In the genomic region with DNA sequence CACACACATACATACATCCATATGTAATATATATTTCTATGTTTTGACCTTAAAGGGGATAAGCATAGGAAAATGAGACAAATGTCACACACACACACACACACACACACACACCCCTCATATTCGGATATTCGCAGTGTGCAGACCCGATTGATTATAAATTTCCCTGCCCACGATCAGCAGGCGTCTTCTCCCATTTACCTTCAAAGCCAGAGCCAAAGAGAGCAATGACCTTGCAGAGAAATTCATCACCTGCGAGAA, we compare ENCODE assay signal across 8 cellular contexts. TPM values are rescaled to one million over a fixed set of nuclear protein-coding genes. Genes with fewer than 3 reads are reported as not detected.
DNase-seq lines count a peak whose midpoint lies in the region; ATAC-seq, FAIRE-seq and TF ChIP-seq lines count a peak whose summit lies in the region.

No MANE protein-coding gene starts in this region.

- no peaks in the 10 kb centered on the region for H3K36me3 Mint-ChIP-seq in activated CD4-positive, alpha-beta T cell treated with anti-CD3 and anti-CD28 coated beads for 36 hours (ENCODE audit: low read depth)
- no peaks in the 10 kb centered on the region for H3K36me3 Mint-ChIP-seq in astrocyte (ENCODE audit: low read depth, unreplicated experiment)

- peak overlapping the region; percentile 70 for H2AFZ ChIP-seq in astrocyte (ENCODE audit: low read depth, low read length)

- H3K9ac ChIP-seq in astrocyte (ENCODE audit: low read length) (peak overlapping the region; percentile 61), subcutaneous abdominal adipose tissue (ENCODE audit: low read length in 5 of 5) (peak overlapping the region in 3 of 5 donors; percentile 57 to 71 (median 64))

- TF ChIP-seq POLR2A in right lobe of liver (IDR thresholded peaks at IDR 0.05), result no peak

- H3K27ac ChIP-seq in astrocyte (ENCODE audit: low read depth, low read length) (no peak overlapping the region), right lobe of liver (peak overlapping the region in 2 of 3 donors; percentile 54 to 76), subcutaneous abdominal adipose tissue (ENCODE audit: low read depth, low read length) (no peak overlapping the region)

- H3K9me3 ChIP-seq in astrocyte (ENCODE audit: insufficient read depth, low read depth, low read length) (no peaks in the 10 kb centered on the region), right lobe of liver (no peaks in the 10 kb centered on the region), subcutaneous abdominal adipose tissue (ENCODE audit: control insufficient read depth in 5 of 5, low read length in 5 of 5) (no peaks in the 10 kb centered on the region)

- FAIRE-seq in astrocyte (lab: Jason Lieb, UNC), result no peak

- peaks cover 62% of the 10 kb centered on the region for H3K4me1 Mint-ChIP-seq in activated CD4-positive, alpha-beta T cell treated with anti-CD3 and anti-CD28 coated beads for 36 hours
- H3K4me1 Mint-ChIP-seq in astrocyte (ENCODE audit: low read depth, unreplicated experiment), result peaks cover 14% of the 10 kb centered on the region

- H3K27me3 ChIP-seq in astrocyte (ENCODE audit: insufficient read depth, low read length) (no peaks in the 10 kb centered on the region), right lobe of liver (no peaks in the 10 kb centered on the region), subcutaneous abdominal adipose tissue (ENCODE audit: control insufficient read depth in 5 of 5, insufficient read depth in 4 of 5, low read length in 5 of 5) (peaks cover 4 to 13% (median 11%) of the 10 kb centered on the region in 5 donors)

- H3K27me3 Mint-ChIP-seq in activated CD4-positive, alpha-beta T cell treated with anti-CD3 and anti-CD28 coated beads for 36 hours, result no peaks in the 10 kb centered on the region
- no peaks in the 10 kb centered on the region for H3K27me3 Mint-ChIP-seq in astrocyte (ENCODE audit: low read depth, unreplicated experiment)

- H4K20me1 ChIP-seq in astrocyte (ENCODE audit: insufficient read depth, low read length), result no peaks in the 10 kb centered on the region

- intact Hi-C loops in activated CD4-positive, alpha-beta T cell treated with anti-CD3 and anti-CD28 coated beads for 36 hours (cut with DNase I, micrococcal nuclease), result loop anchor here (1.0 to 5.0 kb wide), 7 partner anchors 10 to 195 kb away; a partner anchor contains a TSS
- intact Hi-C loops in right lobe of liver (cut with DNase I), result no loop called here

- peak; percentile 1 for ATAC-seq in activated CD4-positive, alpha-beta T cell treated with anti-CD3 and anti-CD28 coated beads for 36 hours
- ATAC-seq in right lobe of liver, result no peak
- no peak for ATAC-seq in GM19035 (IDR thresholded peaks at IDR 0.05; ENCODE audit: unreplicated experiment)

- POLR2A ChIA-PET in activated CD4-positive, alpha-beta T cell treated with anti-CD3 and anti-CD28 coated beads for 36 hours (lab: Charles Lee), result interaction anchor here (1.4 kb wide), 1 partner anchor 12 kb away, joined by 11 read pairs; no protein-coding TSS in a partner anchor

- H3K4me2 ChIP-seq in astrocyte (ENCODE audit: low read length), result peak overlapping the region; percentile 94

- DNase-seq in activated CD4-positive, alpha-beta T cell treated with anti-CD3 and anti-CD28 coated beads for 36 hours, result no peak
- DNase-seq in activated CD4-positive, alpha-beta T cell treated with anti-CD3 and anti-CD28 coated beads for 48 hours, result no peak
- DNase-seq in astrocyte (ENCODE audit: low read depth) (no peak), right lobe of liver (no peak), NCI-H1105 treated with DMSO at 0.1 percent for 48 hours (lab: John Stamatoyannopoulos, UW) (no peak), retina (no peak)

- H3K4me1 ChIP-seq in astrocyte (ENCODE audit: insufficient read depth, low read length), result no peaks in the 10 kb centered on the region
- H3K4me1 ChIP-seq in right lobe of liver, result peaks cover 0 to 6% (median 3%) of the 10 kb centered on the region in 4 donors
- peaks cover 0 to 23% (median 16%) of the 10 kb centered on the region in 5 donors for H3K4me1 ChIP-seq in subcutaneous abdominal adipose tissue (ENCODE audit: control insufficient read depth in 5 of 5, insufficient read depth in 5 of 5, low read length in 5 of 5)

- no peak for TF ChIP-seq CTCF in astrocyte (IDR thresholded peaks at IDR 0.05; ENCODE audit: insufficient read depth, low read depth, low read length)
- TF ChIP-seq CTCF in right lobe of liver (IDR thresholded peaks at IDR 0.05), result no peak

- H3K4me3 Mint-ChIP-seq in activated CD4-positive, alpha-beta T cell treated with anti-CD3 and anti-CD28 coated beads for 36 hours, result peak overlapping the region; percentile 77
- H3K4me3 Mint-ChIP-seq in astrocyte (ENCODE audit: unreplicated experiment), result peak overlapping the region; percentile 91

- CTCF ChIA-PET in activated CD4-positive, alpha-beta T cell treated with anti-CD3 and anti-CD28 coated beads for 36 hours (lab: Charles Lee), result interaction anchor here (0.9 to 2.0 kb wide), 6 partner anchors 9 to 81 kb away, joined by 3 to 17 read pairs (median 6); no protein-coding TSS in a partner anchor

- no peaks in the 10 kb centered on the region for H3K36me3 ChIP-seq in astrocyte (ENCODE audit: insufficient read depth, low read length)
- no peaks in the 10 kb centered on the region for H3K36me3 ChIP-seq in right lobe of liver
- no peaks in the 10 kb centered on the region for H3K36me3 ChIP-seq in subcutaneous abdominal adipose tissue (ENCODE audit: control insufficient read depth in 5 of 5, insufficient read depth in 5 of 5, low read length in 5 of 5)

- peak overlapping the region; percentile 93 for H3K27ac Mint-ChIP-seq in activated CD4-positive, alpha-beta T cell treated with anti-CD3 and anti-CD28 coated beads for 36 hours
- H3K27ac Mint-ChIP-seq in astrocyte (ENCODE audit: unreplicated experiment), result no peak overlapping the region

- 0% methylated on average over 6 of the region's 6 CpGs for WGBS in right lobe of liver (ENCODE audit: insufficient coverage, low coverage, low lambda C conversion rate, missing lambda C conversion rate)

- peak overlapping the region; percentile 62 for H3K4me3 ChIP-seq in astrocyte (ENCODE audit: insufficient read depth, low read depth, low read length)
- H3K4me3 ChIP-seq in right lobe of liver, result peak overlapping the region; percentile 57 to 70 (median 69)
- H3K4me3 ChIP-seq in subcutaneous abdominal adipose tissue (ENCODE audit: low read depth in 1 of 5, low read length in 5 of 5), result peak overlapping the region; percentile 69 to 77 (median 70)

- no peaks in the 10 kb centered on the region for H3K9me3 Mint-ChIP-seq in activated CD4-positive, alpha-beta T cell treated with anti-CD3 and anti-CD28 coated beads for 36 hours (ENCODE audit: low read depth)
- H3K9me3 Mint-ChIP-seq in astrocyte (ENCODE audit: unreplicated experiment), result peaks cover 2% of the 10 kb centered on the region

- no peaks in the 10 kb centered on the region for H3K79me2 ChIP-seq in astrocyte (ENCODE audit: insufficient read depth, low read length)

RNA-seq across cellular contexts. Expression of a gene that starts 0.5 kb away (rescaled TPM):
- total RNA-seq in activated CD4-positive, alpha-beta T cell treated with anti-CD3 and anti-CD28 coated beads for 36 hours, result 10 to 100 TPM; 10.5 to 12.2 TPM
- total RNA-seq in astrocyte, result 2.6 and 6.9 TPM in 2 replicates
- total RNA-seq in right lobe of liver, result 1 to 10 TPM in 3 of 6 experiments, under 1 TPM in 3; 0.29 to 7.9 (median 3.9) TPM

Comparison
In these comparisons a context has a peak if more than half of its experiments do, and no peak if none do; other contexts are left out.
1. H3K27ac ChIP-seq: peak in right lobe of liver (2 of 3); none in astrocyte (single experiment) and subcutaneous abdominal adipose tissue (single experiment).
2. intact Hi-C loops: an anchor here in activated CD4-positive, alpha-beta T cell treated with anti-CD3 and anti-CD28 coated beads for 36 hours (1.0 to 5.0 kb wide); none called in right lobe of liver.
3. Peak in every context shown above with its lines, with median percentiles within 50 percentile points of each other: H3K4me3 ChIP-seq.